In the genomic region with DNA sequence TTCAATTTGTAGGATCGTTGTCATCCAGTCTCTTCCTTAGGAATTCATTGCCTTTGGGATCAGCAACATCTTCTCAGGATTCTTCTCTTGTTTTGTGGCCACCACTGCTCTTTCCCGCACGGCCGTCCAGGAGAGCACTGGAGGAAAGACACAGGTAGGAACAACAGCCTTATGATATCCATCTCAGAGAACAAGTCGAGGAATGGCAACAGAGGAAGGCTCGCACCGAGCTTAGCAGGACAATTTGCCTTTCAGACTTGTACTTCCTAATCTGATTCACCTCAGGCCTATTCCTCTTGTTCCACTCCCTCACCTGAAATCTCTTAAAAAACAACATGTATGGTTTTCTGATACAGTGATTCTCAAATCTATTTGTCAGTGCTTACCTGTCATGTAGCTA, we compare ENCODE assay signal across 19 cellular contexts. TPM values are rescaled to one million over a fixed set of nuclear protein-coding genes. Genes with fewer than 3 reads are reported as not detected.
DNase-seq lines count a peak whose midpoint lies in the region; ATAC-seq and TF ChIP-seq lines count a peak whose summit lies in the region.
"Had no signal": no experiment of that assay in that cellular context is flagged by ENCODE, and none has a peak within 500 bp of the region (broad histone marks: within the 10 kb centered on the region; RNA-seq: fewer than 3 reads in every experiment).

No MANE protein-coding gene starts in this region.

- H2BK5ac ChIP-seq in H9 (ENCODE audit: insufficient read length, low read length) (no peak overlapping the region), trophoblast cell (ENCODE audit: low read depth, low read length, poor library complexity) (no peak overlapping the region)

- H3K79me1 ChIP-seq in H9 (ENCODE audit: insufficient read depth, low read depth, low read length, poor library complexity, severe bottlenecking) = no peaks in the 10 kb centered on the region
- H3K79me1 ChIP-seq in trophoblast cell (ENCODE audit: low read length) = no peaks in the 10 kb centered on the region

- DNase-seq in H9 = no peak
- no peak for DNase-seq in WTC11 (ENCODE audit: low spot score)
- DNase-seq in endothelial cell (ENCODE audit: low spot score) = no peak
- peak; percentile 41 to 53 for DNase-seq in trophoblast cell
- DNase-seq in NCI-H524 treated with DMSO at 0.1 percent for 48 hours (lab: John Stamatoyannopoulos, UW) = no peak
- no peak for DNase-seq in activated naive CD8-positive, alpha-beta T cell treated with anti-CD3 and anti-CD28 coated beads, Interleukin-2, amount 50 U/mL, for 24 hours
- DNase-seq in psoas muscle = no peak
- DNase-seq: ACHN; BE2C; C1 segment of cervical spinal cord; CD4-positive, CD25-positive, alpha-beta regulatory T cell; CD8-positive, alpha-beta memory T cell; COR-L47; DMS 273 treated with DMSO at 0.1 percent for 48 hours; DMS53; DND-41; GOT3 had no signal

- H3K23ac ChIP-seq in H9 (ENCODE audit: insufficient read length, low read depth, low read length) = no peak overlapping the region
- H3K23ac ChIP-seq in trophoblast cell (ENCODE audit: low read length) = no peak overlapping the region

- ATAC-seq in WTC11 (peak; percentile 11; the same call in 1 of the 2 replicates), psoas muscle (no peak)
- ATAC-seq in activated naive CD8-positive, alpha-beta T cell treated with anti-CD3 and anti-CD28 coated beads, Interleukin-2, amount 50 U/mL, for 24 hours = no peak

- TF ChIP-seq CTCF in H9 (conservative IDR thresholded peaks at IDR 0.05) = no peak
- TF ChIP-seq CTCF in WTC11 (IDR thresholded peaks at IDR 0.05) = no peak
- no peak for TF ChIP-seq CTCF in endothelial cell (IDR thresholded peaks at IDR 0.05; ENCODE audit: unreplicated experiment)
- TF ChIP-seq CTCF in psoas muscle (IDR thresholded peaks at IDR 0.05) = no peak

- H2BK20ac ChIP-seq in H9 (ENCODE audit: low read depth, low read length, poor library complexity, severe bottlenecking) = no peak overlapping the region

- no peak overlapping the region for H2AFZ ChIP-seq in H9 (ENCODE audit: low read length)
- no peak overlapping the region for H2AFZ ChIP-seq in trophoblast cell (ENCODE audit: insufficient read depth, low read length, poor library complexity)

- H3K4me1 Mint-ChIP-seq in H9 (peaks cover 20 to 29% of the 10 kb centered on the region in 2 experiments), WTC11 (peaks cover 44% of the 10 kb centered on the region), endothelial cell (ENCODE audit: unreplicated experiment) (peaks cover 44% of the 10 kb centered on the region)
- peaks cover 1% of the 10 kb centered on the region for H3K4me1 Mint-ChIP-seq in activated naive CD8-positive, alpha-beta T cell treated with anti-CD3 and anti-CD28 coated beads, Interleukin-2, amount 50 U/mL, for 24 hours
- H3K4me1 Mint-ChIP-seq: CD8-positive, alpha-beta memory T cell had no signal

- intact Hi-C loops in psoas muscle (cut with DNase I) = no loop called here

- no CpG with 5 or more reads among the region's 7 CpGs for WGBS in H9 (ENCODE audit: extremely low coverage, insufficient read length, low lambda C conversion rate)
- WGBS in trophoblast cell (ENCODE audit: extremely low coverage, insufficient coverage, insufficient read length) = no CpG with 5 or more reads among the region's 7 CpGs
- WGBS in psoas muscle, 3 donors = 88 to 95% (median 91%) methylated on average over 7 of the region's 7 CpGs

- H3K4me1 ChIP-seq in H9 (ENCODE audit: insufficient read depth, low read length) (peaks cover 11% of the 10 kb centered on the region; the same call in 1 of the 2 replicates), trophoblast cell (ENCODE audit: control insufficient read depth in 1 of 2, insufficient read depth in 2 of 2, low read length in 2 of 2) (no peaks in the 10 kb centered on the region), psoas muscle (peaks cover 18% of the 10 kb centered on the region)
- H3K4me1 ChIP-seq: HAP-1 had no signal

- POLR2A ChIA-PET in WTC11 (lab: Charles Lee) = interaction anchor here (1.3 kb wide), 1 partner anchor 27 kb away, joined by 3 read pairs; no protein-coding TSS in a partner anchor

- H2BK15ac ChIP-seq in H9 (ENCODE audit: low read depth, low read length) = no peak overlapping the region

- H3K4me2 ChIP-seq in H9 (ENCODE audit: insufficient read depth, insufficient read length, low read length) = no peak overlapping the region
- no peak overlapping the region for H3K4me2 ChIP-seq in trophoblast cell (ENCODE audit: low read length)

- no peak overlapping the region for H3K4ac ChIP-seq in H9 (ENCODE audit: low read depth, low read length)
- no peak overlapping the region for H3K4ac ChIP-seq in trophoblast cell (ENCODE audit: low read depth, low read length)

- H4K5ac ChIP-seq in H9 (ENCODE audit: insufficient read length, low read depth, low read length) = no peak overlapping the region

- H3K36me3 ChIP-seq in trophoblast cell (ENCODE audit: control insufficient read depth in 1 of 2, insufficient read depth in 2 of 2, low read length in 2 of 2) (no peaks in the 10 kb centered on the region), psoas muscle (ENCODE audit: insufficient read depth in 1 of 2, low read depth in 1 of 2) (no peaks in the 10 kb centered on the region)
- H3K36me3 ChIP-seq: BE2C, HAP-1 had no signal

- CTCF ChIA-PET in WTC11 (lab: Charles Lee) = interaction anchor here (0.9 to 1.4 kb wide), 3 partner anchors 8 to 185 kb away, joined by 3 to 5 read pairs (median 3); no protein-coding TSS in a partner anchor

- no peak overlapping the region for H4K8ac ChIP-seq in H9 (replicated peaks; ENCODE audit: insufficient read length, low read depth, low read length)
- no peak overlapping the region for H4K8ac ChIP-seq in trophoblast cell (ENCODE audit: low read depth, low read length)

- no peaks in the 10 kb centered on the region for H3K23me2 ChIP-seq in H9 (ENCODE audit: insufficient read length, low read depth, low read length, poor library complexity, severe bottlenecking)

- no peaks in the 10 kb centered on the region for H3K27me3 ChIP-seq in H9 (ENCODE audit: insufficient read depth, low read length)
- H3K27me3 ChIP-seq in trophoblast cell (ENCODE audit: insufficient read depth, low read length) = no peaks in the 10 kb centered on the region
- no peaks in the 10 kb centered on the region for H3K27me3 ChIP-seq in psoas muscle (ENCODE audit: insufficient read depth in 3 of 3, low read length in 2 of 3)
- H3K27me3 ChIP-seq: BE2C had no signal

- no peak overlapping the region for H3K4me3 ChIP-seq in trophoblast cell (ENCODE audit: low read depth, low read length)
- H3K4me3 ChIP-seq in psoas muscle = no peak overlapping the region
- H3K4me3 ChIP-seq: HAP-1 had no signal

- H3K18ac ChIP-seq in H9 (ENCODE audit: insufficient read length, low read depth, low read length) = no peak overlapping the region
- H3K18ac ChIP-seq in trophoblast cell (ENCODE audit: low read length) = no peak overlapping the region

- no peak overlapping the region for H2AK5ac ChIP-seq in H9 (ENCODE audit: insufficient read length, low read length)
- H2AK5ac ChIP-seq in trophoblast cell (ENCODE audit: low read length) = no peak overlapping the region

- H3K9me3 Mint-ChIP-seq in H9 = no peaks in the 10 kb centered on the region
- H3K9me3 Mint-ChIP-seq in WTC11 = no peaks in the 10 kb centered on the region
- no peaks in the 10 kb centered on the region for H3K9me3 Mint-ChIP-seq in endothelial cell (ENCODE audit: unreplicated experiment)
- no peaks in the 10 kb centered on the region for H3K9me3 Mint-ChIP-seq in activated naive CD8-positive, alpha-beta T cell treated with anti-CD3 and anti-CD28 coated beads, Interleukin-2, amount 50 U/mL, for 24 hours
- H3K9me3 Mint-ChIP-seq: CD4-positive, CD25-positive, alpha-beta regulatory T cell; CD8-positive, alpha-beta memory T cell had no signal

- no peak overlapping the region for H3K14ac ChIP-seq in H9 (ENCODE audit: insufficient read depth, low read length)
- H3K14ac ChIP-seq in trophoblast cell (ENCODE audit: low read length) = no peak overlapping the region

- no peak overlapping the region for H4K12ac ChIP-seq in trophoblast cell (ENCODE audit: low read depth, low read length)

- H3K9ac ChIP-seq in H9 (ENCODE audit: extremely low read depth, insufficient read length, low read length) (no peak overlapping the region), trophoblast cell (ENCODE audit: low read length) (no peak overlapping the region)

- H2BK12ac ChIP-seq in H9 (ENCODE audit: insufficient read length, low read depth, low read length) (no peak overlapping the region), trophoblast cell (ENCODE audit: low read length) (no peak overlapping the region)

- H3K27ac ChIP-seq in H9 (ENCODE audit: insufficient read length, low read depth, low read length) (no peak overlapping the region), trophoblast cell (ENCODE audit: low read depth, low read length) (no peak overlapping the region), psoas muscle (no peak overlapping the region)

- H4K91ac ChIP-seq in H9 (ENCODE audit: insufficient read length, low read depth, low read length) (no peak overlapping the region), trophoblast cell (ENCODE audit: low read depth, low read length) (no peak overlapping the region)

- no peaks in the 10 kb centered on the region for H3K36me3 Mint-ChIP-seq in H9 (ENCODE audit: insufficient read depth in 1 of 3, low read depth in 3 of 3)
- no peaks in the 10 kb centered on the region for H3K36me3 Mint-ChIP-seq in WTC11
- no peaks in the 10 kb centered on the region for H3K36me3 Mint-ChIP-seq in endothelial cell (ENCODE audit: low read depth, unreplicated experiment)
- no peaks in the 10 kb centered on the region for H3K36me3 Mint-ChIP-seq in activated naive CD8-positive, alpha-beta T cell treated with anti-CD3 and anti-CD28 coated beads, Interleukin-2, amount 50 U/mL, for 24 hours (ENCODE audit: low read depth)
- H3K36me3 Mint-ChIP-seq: CD4-positive, CD25-positive, alpha-beta regulatory T cell; CD8-positive, alpha-beta memory T cell had no signal

- no peak overlapping the region for H3T11ph ChIP-seq in H9 (ENCODE audit: low read length)

- H3K27ac Mint-ChIP-seq in H9 (peak overlapping the region in 2 of 3 experiments; percentile 53 to 92; a peak in 3 of 7 replicates), WTC11 (peak overlapping the region; percentile 92), endothelial cell (ENCODE audit: unreplicated experiment) (peak overlapping the region; percentile 80)
- H3K27ac Mint-ChIP-seq in activated naive CD8-positive, alpha-beta T cell treated with anti-CD3 and anti-CD28 coated beads, Interleukin-2, amount 50 U/mL, for 24 hours = no peak overlapping the region
- H3K27ac Mint-ChIP-seq: CD4-positive, CD25-positive, alpha-beta regulatory T cell had no signal

- H3K9me3 ChIP-seq in H9 (ENCODE audit: control insufficient read depth, low read depth, low read length) (no peaks in the 10 kb centered on the region), trophoblast cell (ENCODE audit: insufficient read depth, low read depth, low read length) (no peaks in the 10 kb centered on the region), psoas muscle (no peaks in the 10 kb centered on the region)
- H3K9me3 ChIP-seq: BE2C, HAP-1 had no signal

- no peak overlapping the region for H3K4me3 Mint-ChIP-seq in H9
- H3K4me3 Mint-ChIP-seq in WTC11 = no peak overlapping the region
- H3K4me3 Mint-ChIP-seq in endothelial cell (ENCODE audit: unreplicated experiment) = no peak overlapping the region
- H3K4me3 Mint-ChIP-seq in activated naive CD8-positive, alpha-beta T cell treated with anti-CD3 and anti-CD28 coated beads, Interleukin-2, amount 50 U/mL, for 24 hours = no peak overlapping the region
- H3K4me3 Mint-ChIP-seq: CD4-positive, CD25-positive, alpha-beta regulatory T cell; CD8-positive, alpha-beta memory T cell had no signal

- H3K79me2 ChIP-seq in H9 (ENCODE audit: insufficient read depth, low read length) (no peaks in the 10 kb centered on the region), trophoblast cell (ENCODE audit: control insufficient read depth, insufficient read depth, low read length, poor library complexity) (no peaks in the 10 kb centered on the region)

- H2BK120ac ChIP-seq in H9 (ENCODE audit: low read depth, low read length, poor library complexity, severe bottlenecking) (no peak overlapping the region), trophoblast cell (ENCODE audit: insufficient read depth, low read length, poor library complexity) (no peak overlapping the region)

- H3K56ac ChIP-seq in H9 (ENCODE audit: insufficient read length, low read depth, low read length) = no peak overlapping the region

- H4K20me1 ChIP-seq in H9 (ENCODE audit: control insufficient read depth, insufficient read depth, insufficient read length) = no peaks in the 10 kb centered on the region

- H3K27me3 Mint-ChIP-seq in H9 (ENCODE audit: low read depth) (no peaks in the 10 kb centered on the region; the same call in 1 of the 2 replicates), WTC11 (ENCODE audit: low read depth) (no peaks in the 10 kb centered on the region), endothelial cell (ENCODE audit: unreplicated experiment) (peaks cover 5% of the 10 kb centered on the region)
- H3K27me3 Mint-ChIP-seq in activated naive CD8-positive, alpha-beta T cell treated with anti-CD3 and anti-CD28 coated beads, Interleukin-2, amount 50 U/mL, for 24 hours = peaks cover 12% of the 10 kb centered on the region

RNA-seq across cellular contexts. Expression of a gene that starts 29.5 kb away (rescaled TPM):
- total RNA-seq in H9 (2021) (0.33 TPM in 1 of 2 replicates, not detected in the other), WTC11 (2021) (0.09 to 0.22 TPM in 2 of 3 replicates, not detected in the other), endothelial cell (ENCODE audit: unreplicated experiment) (0.67 TPM), psoas muscle (under 1 TPM; 0.08 to 0.94 (median 0.26) TPM)
- 0.11 and 0.12 TPM in 2 replicates for polyA plus RNA-seq in trophoblast cell (2013)
- under 1 TPM; 0.10 to 0.22 (median 0.13) TPM for polyA plus RNA-seq in psoas muscle
- total RNA-seq: HT-29 had no signal
- polyA plus RNA-seq: CD8-positive, alpha-beta memory T cell had no signal

RNA-seq across cellular contexts. Expression of a gene that starts 53.9 kb away (rescaled TPM):
- total RNA-seq in H9 (2021) (32.2 and 33.7 TPM in 2 replicates), WTC11 (2021) (26.1 to 29.8 TPM (median 26.3 TPM) in 3 replicates), endothelial cell (ENCODE audit: unreplicated experiment) (37.4 TPM), psoas muscle (10 to 100 TPM; 21.0 to 32.6 (median 26.1) TPM)
- polyA plus RNA-seq in trophoblast cell (2013) = 28.5 and 30.0 TPM in 2 replicates
- polyA plus RNA-seq in psoas muscle = 10 to 100 TPM; 10.1 to 23.8 (median 11.3) TPM

Comparison
In these comparisons a context has a peak if more than half of its experiments do, and no peak if none do; other contexts are left out.
1. DNase-seq: peak in trophoblast cell (2 of 2); none in H9 (single experiment), WTC11 (single experiment), endothelial cell (single experiment), NCI-H524 treated with DMSO at 0.1 percent for 48 hours (single experiment), activated naive CD8-positive, alpha-beta T cell treated with anti-CD3 and anti-CD28 coated beads, Interleukin-2, amount 50 U/mL, for 24 hours (single experiment) and psoas muscle (0 of 2).